Comparison of ENCODE assay signal across 8 cellular contexts in genomic region chr10:27742926-27743735, GRCh38. TPM values are rescaled to one million over a fixed set of nuclear protein-coding genes. Genes with fewer than 3 reads are reported as not detected.
A peak's percentile ranks its signal among the peaks of the same experiment; 100 is the strongest.
DNase-seq lines count a peak whose midpoint lies in the region; ATAC-seq and TF ChIP-seq lines count a peak whose summit lies in the region.

No MANE protein-coding gene starts in this region.

- DNase-seq in activated T-cell treated with anti-CD3 and anti-CD28 coated beads for 48 hours (ENCODE audit: low read depth) (peak; percentile 33), activated T-cell treated with anti-CD3 and anti-CD28 coated beads for 4 hours (no peak), fibroblast of villous mesenchyme (ENCODE audit: low read depth) (peak; percentile 5), omental fat pad (ENCODE audit: low spot score) (no peak), HPDE6-E6E7 (ENCODE audit: extremely low spot score) (no peak), KBM-7 (no peak)
- peak; percentile 57 to 61 for DNase-seq in activated T-cell treated with anti-CD3 and anti-CD28 coated beads, Interleukin-2, amount 50 U/mL, for 72 hours

- H3K4me3 Mint-ChIP-seq in activated T-cell treated with anti-CD3 and anti-CD28 coated beads, Interleukin-2, amount 50 U/mL, for 72 hours = peak overlapping the region; percentile 84 to 88

- in situ Hi-C loops in KBM-7 (cut with MboI; ENCODE audit: low pct_unique_long_range_greater_than_20kb, low sequenced_read_pairs) = no loop called here

- peaks cover 61% of the 10 kb centered on the region for H3K27me3 Mint-ChIP-seq in activated T-cell treated with anti-CD3 and anti-CD28 coated beads, Interleukin-2, amount 50 U/mL, for 72 hours (ENCODE audit: low read depth)

- peaks cover 0 to 3% of the 10 kb centered on the region in 2 donors for H3K36me3 Mint-ChIP-seq in activated T-cell treated with anti-CD3 and anti-CD28 coated beads, Interleukin-2, amount 50 U/mL, for 72 hours (ENCODE audit: insufficient read depth in 2 of 2)

- TF ChIP-seq CTCF in fibroblast of villous mesenchyme (IDR thresholded peaks at IDR 0.05; ENCODE audit: insufficient read depth, low read depth, low read length) (no peak), omental fat pad (IDR thresholded peaks at IDR 0.05) (no peak)

- H3K27ac Mint-ChIP-seq in activated T-cell treated with anti-CD3 and anti-CD28 coated beads, Interleukin-2, amount 50 U/mL, for 72 hours = peak overlapping the region; percentile 72

- H3K4me3 ChIP-seq in fibroblast of villous mesenchyme (ENCODE audit: low read depth, low read length) = peak overlapping the region; percentile 62

- peaks cover 43% of the 10 kb centered on the region for H3K4me1 Mint-ChIP-seq in activated T-cell treated with anti-CD3 and anti-CD28 coated beads, Interleukin-2, amount 50 U/mL, for 72 hours (ENCODE audit: low read depth)

- no peaks in the 10 kb centered on the region for H3K9me3 Mint-ChIP-seq in activated T-cell treated with anti-CD3 and anti-CD28 coated beads, Interleukin-2, amount 50 U/mL, for 72 hours

- peak; percentile 21 to 26 for ATAC-seq in activated T-cell treated with anti-CD3 and anti-CD28 coated beads, Interleukin-2, amount 50 U/mL, for 72 hours (replicated peaks in 1 of 2)
- peak; percentile 31 for ATAC-seq in omental fat pad (ENCODE audit: low FRiP score)
- no peak for ATAC-seq in HG02798 (IDR thresholded peaks at IDR 0.05; ENCODE audit: poor library complexity, unreplicated experiment)

RNA-seq across cellular contexts. Expression of gene MKX, which starts 2.5 kb away (rescaled TPM):
- total RNA-seq in activated T-cell treated with anti-CD3 and anti-CD28 coated beads, Interleukin-2, amount 50 U/mL, for 72 hours = 1 to 10 TPM; 1.0 to 2.2 TPM
- total RNA-seq in fibroblast of villous mesenchyme (5.8 and 6.9 TPM in 2 replicates), omental fat pad (1 to 10 TPM; 1.1 to 5.6 (median 3.1) TPM)

Comparison
In these comparisons a context has a peak if more than half of its experiments do, and no peak if none do; other contexts are left out.
1. DNase-seq: peak in activated T-cell treated with anti-CD3 and anti-CD28 coated beads for 48 hours (single experiment), activated T-cell treated with anti-CD3 and anti-CD28 coated beads, Interleukin-2, amount 50 U/mL, for 72 hours (2 of 2) and fibroblast of villous mesenchyme (single experiment); none in activated T-cell treated with anti-CD3 and anti-CD28 coated beads for 4 hours (single experiment), omental fat pad (single experiment), HPDE6-E6E7 (single experiment) and KBM-7 (single experiment).